Comparison of ENCODE assay signal across 1 cellular context in the genomic region with DNA sequence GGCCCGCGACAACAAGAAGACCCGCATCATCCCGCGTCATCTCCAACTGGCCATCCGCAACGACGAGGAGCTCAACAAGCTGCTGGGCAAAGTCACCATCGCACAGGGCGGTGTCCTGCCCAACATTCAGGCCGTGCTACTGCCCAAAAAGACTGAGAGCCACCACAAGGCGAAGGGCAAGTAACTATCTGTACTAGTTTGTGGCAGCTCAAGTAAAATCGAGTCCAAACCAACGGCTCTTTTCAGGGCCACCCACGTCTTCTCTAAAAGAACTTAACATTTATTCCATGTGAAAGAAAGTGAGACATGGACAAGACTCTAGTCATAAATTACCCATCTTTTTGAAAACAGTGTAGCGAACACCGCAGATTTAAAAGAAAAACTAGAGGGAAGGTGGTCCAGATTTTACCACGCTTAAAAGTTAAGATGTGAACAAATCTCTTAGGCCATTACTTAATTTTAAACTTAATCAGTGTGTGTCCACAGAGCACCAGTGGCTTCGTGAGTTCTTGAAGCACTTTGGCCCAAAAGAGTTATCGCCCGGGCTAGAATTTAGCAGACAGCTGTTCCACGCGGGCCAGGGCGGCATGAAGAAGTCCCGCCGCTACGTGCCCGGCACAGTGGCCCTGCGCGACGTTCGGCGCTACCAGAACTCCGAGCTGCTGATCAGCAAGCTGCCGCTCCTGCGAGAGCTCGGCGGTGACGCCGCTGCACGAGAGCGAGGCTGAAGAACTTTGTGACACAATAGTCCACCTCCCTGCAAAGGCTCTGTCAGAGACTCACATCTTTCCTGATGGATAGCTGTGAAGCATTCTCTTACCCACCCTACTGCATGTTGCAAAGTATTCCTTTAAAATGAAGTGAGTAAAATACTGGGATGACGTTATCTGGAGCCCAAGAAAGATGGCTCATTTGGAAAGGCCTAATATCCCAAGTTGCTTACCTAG.
TF ChIP-seq lines count a peak whose summit lies in the region.

No MANE protein-coding gene starts in this region.

TF ChIP-seq in GM12878, 131 proteins besides CTCF, POLR2A, EP300 and RAD21 (continued from another document):
- TF ChIP-seq, protein P1, sequence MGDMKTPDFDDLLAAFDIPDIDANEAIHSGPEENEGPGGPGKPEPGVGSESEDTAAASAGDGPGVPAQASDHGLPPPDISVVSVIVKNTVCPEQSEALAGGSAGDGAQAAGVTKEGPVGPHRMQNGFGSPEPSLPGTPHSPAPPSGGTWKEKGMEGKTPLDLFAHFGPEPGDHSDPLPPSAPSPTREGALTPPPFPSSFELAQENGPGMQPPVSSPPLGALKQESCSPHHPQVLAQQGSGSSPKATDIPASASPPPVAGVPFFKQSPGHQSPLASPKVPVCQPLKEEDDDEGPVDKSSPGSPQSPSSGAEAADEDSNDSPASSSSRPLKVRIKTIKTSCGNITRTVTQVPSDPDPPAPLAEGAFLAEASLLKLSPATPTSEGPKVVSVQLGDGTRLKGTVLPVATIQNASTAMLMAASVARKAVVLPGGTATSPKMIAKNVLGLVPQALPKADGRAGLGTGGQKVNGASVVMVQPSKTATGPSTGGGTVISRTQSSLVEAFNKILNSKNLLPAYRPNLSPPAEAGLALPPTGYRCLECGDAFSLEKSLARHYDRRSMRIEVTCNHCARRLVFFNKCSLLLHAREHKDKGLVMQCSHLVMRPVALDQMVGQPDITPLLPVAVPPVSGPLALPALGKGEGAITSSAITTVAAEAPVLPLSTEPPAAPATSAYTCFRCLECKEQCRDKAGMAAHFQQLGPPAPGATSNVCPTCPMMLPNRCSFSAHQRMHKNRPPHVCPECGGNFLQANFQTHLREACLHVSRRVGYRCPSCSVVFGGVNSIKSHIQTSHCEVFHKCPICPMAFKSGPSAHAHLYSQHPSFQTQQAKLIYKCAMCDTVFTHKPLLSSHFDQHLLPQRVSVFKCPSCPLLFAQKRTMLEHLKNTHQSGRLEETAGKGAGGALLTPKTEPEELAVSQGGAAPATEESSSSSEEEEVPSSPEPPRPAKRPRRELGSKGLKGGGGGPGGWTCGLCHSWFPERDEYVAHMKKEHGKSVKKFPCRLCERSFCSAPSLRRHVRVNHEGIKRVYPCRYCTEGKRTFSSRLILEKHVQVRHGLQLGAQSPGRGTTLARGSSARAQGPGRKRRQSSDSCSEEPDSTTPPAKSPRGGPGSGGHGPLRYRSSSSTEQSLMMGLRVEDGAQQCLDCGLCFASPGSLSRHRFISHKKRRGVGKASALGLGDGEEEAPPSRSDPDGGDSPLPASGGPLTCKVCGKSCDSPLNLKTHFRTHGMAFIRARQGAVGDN (IDR thresholded peaks at IDR 0.05): peak; percentile 73; the same call in 1 of the 2 replicates
- no peak for TF ChIP-seq ZNF622 (IDR thresholded peaks at IDR 0.05)
- TF ChIP-seq MYB (IDR thresholded peaks at IDR 0.05; ENCODE audit: borderline replicate concordance, low read depth, low read length): no peak
- peak; percentile 40 for TF ChIP-seq BCL3 (IDR thresholded peaks at IDR 0.05; ENCODE audit: borderline replicate concordance, insufficient read depth, low read depth, low read length, poor library complexity, severe bottlenecking)
- peak; percentile 30 for TF ChIP-seq KAT2A (conservative IDR thresholded peaks at IDR 0.05; ENCODE audit: control insufficient read depth, low read depth, low read length)
- TF ChIP-seq RELA (IDR thresholded peaks at IDR 0.05; ENCODE audit: borderline replicate concordance, partially characterized antibody): peak; percentile 49
- no peak for TF ChIP-seq STAT1 (conservative IDR thresholded peaks at IDR 0.05)
- TF ChIP-seq, protein P2, sequence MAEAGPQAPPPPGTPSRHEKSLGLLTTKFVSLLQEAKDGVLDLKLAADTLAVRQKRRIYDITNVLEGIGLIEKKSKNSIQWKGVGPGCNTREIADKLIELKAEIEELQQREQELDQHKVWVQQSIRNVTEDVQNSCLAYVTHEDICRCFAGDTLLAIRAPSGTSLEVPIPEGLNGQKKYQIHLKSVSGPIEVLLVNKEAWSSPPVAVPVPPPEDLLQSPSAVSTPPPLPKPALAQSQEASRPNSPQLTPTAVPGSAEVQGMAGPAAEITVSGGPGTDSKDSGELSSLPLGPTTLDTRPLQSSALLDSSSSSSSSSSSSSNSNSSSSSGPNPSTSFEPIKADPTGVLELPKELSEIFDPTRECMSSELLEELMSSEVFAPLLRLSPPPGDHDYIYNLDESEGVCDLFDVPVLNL (IDR thresholded peaks at IDR 0.05; ENCODE audit: low read depth, low read length): no peak
- no peak for TF ChIP-seq ZBTB40 (IDR thresholded peaks at IDR 0.05; ENCODE audit: borderline replicate concordance)
- TF ChIP-seq, protein P3, sequence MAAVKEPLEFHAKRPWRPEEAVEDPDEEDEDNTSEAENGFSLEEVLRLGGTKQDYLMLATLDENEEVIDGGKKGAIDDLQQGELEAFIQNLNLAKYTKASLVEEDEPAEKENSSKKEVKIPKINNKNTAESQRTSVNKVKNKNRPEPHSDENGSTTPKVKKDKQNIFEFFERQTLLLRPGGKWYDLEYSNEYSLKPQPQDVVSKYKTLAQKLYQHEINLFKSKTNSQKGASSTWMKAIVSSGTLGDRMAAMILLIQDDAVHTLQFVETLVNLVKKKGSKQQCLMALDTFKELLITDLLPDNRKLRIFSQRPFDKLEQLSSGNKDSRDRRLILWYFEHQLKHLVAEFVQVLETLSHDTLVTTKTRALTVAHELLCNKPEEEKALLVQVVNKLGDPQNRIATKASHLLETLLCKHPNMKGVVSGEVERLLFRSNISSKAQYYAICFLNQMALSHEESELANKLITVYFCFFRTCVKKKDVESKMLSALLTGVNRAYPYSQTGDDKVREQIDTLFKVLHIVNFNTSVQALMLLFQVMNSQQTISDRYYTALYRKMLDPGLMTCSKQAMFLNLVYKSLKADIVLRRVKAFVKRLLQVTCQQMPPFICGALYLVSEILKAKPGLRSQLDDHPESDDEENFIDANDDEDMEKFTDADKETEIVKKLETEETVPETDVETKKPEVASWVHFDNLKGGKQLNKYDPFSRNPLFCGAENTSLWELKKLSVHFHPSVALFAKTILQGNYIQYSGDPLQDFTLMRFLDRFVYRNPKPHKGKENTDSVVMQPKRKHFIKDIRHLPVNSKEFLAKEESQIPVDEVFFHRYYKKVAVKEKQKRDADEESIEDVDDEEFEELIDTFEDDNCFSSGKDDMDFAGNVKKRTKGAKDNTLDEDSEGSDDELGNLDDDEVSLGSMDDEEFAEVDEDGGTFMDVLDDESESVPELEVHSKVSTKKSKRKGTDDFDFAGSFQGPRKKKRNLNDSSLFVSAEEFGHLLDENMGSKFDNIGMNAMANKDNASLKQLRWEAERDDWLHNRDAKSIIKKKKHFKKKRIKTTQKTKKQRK (IDR thresholded peaks at IDR 0.05; ENCODE audit: low read depth, low read length): no peak
- peak; percentile 56 for TF ChIP-seq KLF5 (IDR thresholded peaks at IDR 0.05; ENCODE audit: partially characterized antibody)
- no peak; the same call in 1 of the 2 replicates for TF ChIP-seq TAF1 (IDR thresholded peaks at IDR 0.05; ENCODE audit: borderline replicate concordance, low read depth, low read length)
